33 cellular contexts compared by ENCODE assay signal in the genomic region with DNA sequence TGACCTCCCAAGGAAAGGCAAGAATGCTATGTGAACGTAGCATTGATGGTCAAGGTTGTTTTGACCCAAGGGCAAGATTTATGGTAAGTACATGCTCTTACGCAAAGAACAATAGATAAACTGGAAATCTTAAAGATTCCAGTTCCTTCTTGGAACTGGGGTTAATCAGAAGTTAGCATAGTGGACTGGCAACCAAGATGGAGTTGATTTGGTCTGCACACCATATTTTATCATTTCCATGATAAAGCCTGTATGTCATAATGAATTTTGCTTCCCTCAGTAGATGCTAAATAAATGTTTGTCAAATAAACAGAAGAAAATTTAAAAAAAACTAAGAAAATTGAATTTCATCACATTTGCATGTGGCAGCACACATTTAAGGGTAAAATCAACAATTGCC.
"Had no signal": no experiment of that assay in that cellular context is flagged by ENCODE, and none has a peak within 500 bp of the region (broad histone marks: within the 10 kb centered on the region; RNA-seq: fewer than 3 reads in every experiment).

No MANE protein-coding gene starts in this region.

- H3K36me3 ChIP-seq: adrenal gland, ascending aorta, brain microvascular endothelial cell, breast epithelium, cardiac muscle cell had no signal

- H3K4me1 ChIP-seq: adrenal gland, ascending aorta, body of pancreas, breast epithelium had no signal

- H3K27me3 ChIP-seq: adrenal gland, ascending aorta, body of pancreas, brain microvascular endothelial cell, breast epithelium, cardiac muscle cell had no signal

- DNase-seq: activated effector memory CD4-positive, alpha-beta T cell treated with anti-CD3 and anti-CD28 coated beads, Interleukin-2, amount 50 U/mL, for 16 hours; activated effector memory CD4-positive, alpha-beta T cell treated with Interleukin-2 at 50 U/mL for 16 hours; activated gamma-delta T cell; activated gamma-delta T cell treated with Interleukin-2 at 50 U/mL for 16 hours; activated naive CD4-positive, alpha-beta T cell; activated naive CD4-positive, alpha-beta T cell treated with anti-CD3 and anti-CD28 coated beads for 36 hours; activated naive CD4-positive, alpha-beta T cell treated with anti-CD3 and anti-CD28 coated beads, Interleukin-2, amount 10 ng/mL, durations not matched to agents 7 days and 5 days; activated naive CD4-positive, alpha-beta T cell treated with anti-CD3 and anti-CD28 coated beads, Interleukin-2, amount 50 U/mL, for 16 hours; activated naive CD4-positive, alpha-beta T cell treated with Interleukin-2 at 50 U/mL for 16 hours; activated naive CD8-positive, alpha-beta T cell treated with anti-CD3 and anti-CD28 coated beads for 36 hours; activated naive CD8-positive, alpha-beta T cell treated with anti-CD3 and anti-CD28 coated beads, Interleukin-2, amount 10 ng/mL, durations not matched to agents 7 days and 5 days; activated naive CD8-positive, alpha-beta T cell treated with anti-CD3 and anti-CD28 coated beads, Interleukin-2, amount 50 U/mL, for 24 hours; activated T-cell treated with anti-CD3 and anti-CD28 coated beads, Interleukin-2, amount 50 U/mL, for 24 hours; activated T-cell treated with anti-CD3 and anti-CD28 coated beads, Interleukin-2, amount 50 U/mL, for 4 hours; activated T-cell treated with anti-CD3 and anti-CD28 coated beads, Interleukin-2, amount 50 U/mL, for 48 hours; activated T-cell treated with anti-CD3 and anti-CD28 coated beads, Interleukin-2, amount 50 U/mL, for 72 hours; adrenal gland; amniotic stem cell; amygdala; anterior cingulate cortex; aorta; body of pancreas; brain microvascular endothelial cell; caudate nucleus; central memory CD4-positive, alpha-beta T cell; cerebellar nuclear complex had no signal

- H3K9me3 ChIP-seq: adrenal gland, ascending aorta, body of pancreas, breast epithelium had no signal

- ATAC-seq: activated naive CD4-positive, alpha-beta T cell treated with anti-CD3 and anti-CD28 coated beads, Interleukin-2, amount 50 U/mL, for 72 hours; activated naive CD8-positive, alpha-beta T cell treated with anti-CD3 and anti-CD28 coated beads, Interleukin-2, amount 50 U/mL, for 24 hours; activated T-cell treated with anti-CD3 and anti-CD28 coated beads, Interleukin-2, amount 50 U/mL, for 4 hours; activated T-cell treated with anti-CD3 and anti-CD28 coated beads, Interleukin-2, amount 50 U/mL, for 72 hours; activated T-helper 17 cell treated with anti-CD3 and anti-CD28 coated beads, Interleukin-2, amount 50 U/mL, for 72 hours; body of pancreas had no signal

- H3K4me3 ChIP-seq: adrenal gland, ascending aorta, body of pancreas, breast epithelium, cardiac muscle cell had no signal

- H3K27ac ChIP-seq: adrenal gland, ascending aorta, body of pancreas, brain microvascular endothelial cell, breast epithelium, cardiac muscle cell had no signal

- FAIRE-seq: astrocyte, bronchial epithelial cell had no signal
